ENCODE assay signal across 17 cellular contexts in genomic region chr20:47585087-47585747, GRCh38.
DNase-seq lines count a peak whose midpoint lies in the region; ATAC-seq and TF ChIP-seq lines count a peak whose summit lies in the region.
"Had no signal": no experiment of that assay in that cellular context is flagged by ENCODE, and none has a peak within 500 bp of the region (broad histone marks: within the 10 kb centered on the region; RNA-seq: fewer than 3 reads in every experiment).

No MANE protein-coding gene starts in this region.

- peak; percentile 8 for DNase-seq in activated T-cell treated with anti-CD3 and anti-CD28 coated beads, Interleukin-2, amount 50 U/mL, for 24 hours
- no peak for DNase-seq in activated T-cell treated with anti-CD3 and anti-CD28 coated beads, Interleukin-2, amount 50 U/mL, for 48 hours
- DNase-seq in heart left ventricle (no peak), spleen (no peak), SHP77 (lab: John Stamatoyannopoulos, UW) (no peak), NCI-H748 (lab: John Stamatoyannopoulos, UW; ENCODE audit: unreplicated experiment) (no peak)
- DNase-seq: activated CD4-positive, alpha-beta T cell treated with anti-CD3 and anti-CD28 coated beads, Interleukin-2, amount 50 U/mL, for 1 hour; amniotic stem cell; kidney; NCI-H2081; stimulated activated CD4-positive, alpha-beta T cell treated with anti-CD3 and anti-CD28 coated beads, Interleukin-12 subunit alpha, Interleukin-12 subunit beta, amount 100 ng/mL, for 4 hours; upper lobe of right lung had no signal

- H3K4me1 ChIP-seq in heart left ventricle (peaks cover 0 to 50% (median 26%) of the 10 kb centered on the region in 12 donors), spleen (peaks cover 9 to 90% (median 51%) of the 10 kb centered on the region in 6 donors)
- H3K4me1 ChIP-seq: upper lobe of right lung had no signal

- H3K9me2 ChIP-seq in SU-DHL-6 (replicated peaks; ENCODE audit: insufficient read depth, low read length), result no peaks in the 10 kb centered on the region

- H3K4me3 Mint-ChIP-seq in activated T-cell treated with anti-CD3 and anti-CD28 coated beads, Interleukin-2, amount 50 U/mL, for 24 hours, result no peak overlapping the region

- H3K4me1 Mint-ChIP-seq in activated T-cell treated with anti-CD3 and anti-CD28 coated beads, Interleukin-2, amount 50 U/mL, for 24 hours (ENCODE audit: low read depth), result peaks cover 47% of the 10 kb centered on the region

- no peaks in the 10 kb centered on the region for H3K9me3 Mint-ChIP-seq in activated T-cell treated with anti-CD3 and anti-CD28 coated beads, Interleukin-2, amount 50 U/mL, for 24 hours

- H3K36me3 ChIP-seq in SU-DHL-6 (ENCODE audit: low read length) (peaks cover 46% of the 10 kb centered on the region), heart left ventricle (peaks cover 0 to 33% (median 4%) of the 10 kb centered on the region in 9 donors), spleen (peaks cover 0 to 72% (median 12%) of the 10 kb centered on the region in 6 donors)

- H3K9me3 ChIP-seq in SU-DHL-6 (ENCODE audit: insufficient read depth, low read length) (no peaks in the 10 kb centered on the region), heart left ventricle (no peaks in the 10 kb centered on the region), spleen (no peaks in the 10 kb centered on the region)
- H3K9me3 ChIP-seq: neutrophil, upper lobe of right lung had no signal

- H3K79me2 ChIP-seq in SU-DHL-6 (ENCODE audit: insufficient read depth, low read length), result peaks cover 100% of the 10 kb centered on the region

- ATAC-seq in heart left ventricle (peak in 2 of 4 donors; percentile 32 to 38), HG03139 (IDR thresholded peaks at IDR 0.05; ENCODE audit: unreplicated experiment) (no peak)
- ATAC-seq: SK-N-SH treated with all-trans-retinoic acid at 6 μM for 48 hours, upper lobe of right lung had no signal

- no peak for TF ChIP-seq POLR2A in heart left ventricle (IDR thresholded peaks at IDR 0.05)
- no peak for TF ChIP-seq POLR2A in spleen (IDR thresholded peaks at IDR 0.05)

- H3K4me3 ChIP-seq in SU-DHL-6 (ENCODE audit: insufficient read depth, low read length, poor library complexity, severe bottlenecking) (no peak overlapping the region), heart left ventricle (peak overlapping the region in 1 of 12 donors; percentile 10), spleen (no peak overlapping the region)
- H3K4me3 ChIP-seq: upper lobe of right lung had no signal

- peaks cover 88% of the 10 kb centered on the region for H3F3A ChIP-seq in SU-DHL-6 (ENCODE audit: insufficient read depth)

- H3K36me3 Mint-ChIP-seq in activated T-cell treated with anti-CD3 and anti-CD28 coated beads, Interleukin-2, amount 50 U/mL, for 24 hours (ENCODE audit: low read depth), result peaks cover 87% of the 10 kb centered on the region

- WGBS in heart left ventricle, 4 donors, result 61 to 74% (median 69%) methylated on average over 10 of the region's 10 CpGs
- 67 to 75% (median 72%) methylated on average over 10 of the region's 10 CpGs for WGBS in spleen, 5 donors

- H3K27ac Mint-ChIP-seq in activated T-cell treated with anti-CD3 and anti-CD28 coated beads, Interleukin-2, amount 50 U/mL, for 24 hours, result peak overlapping the region; percentile 77

- no peak overlapping the region for H3K9ac ChIP-seq in SU-DHL-6 (ENCODE audit: low read length)
- H3K9ac ChIP-seq: KMS-11 had no signal

- TF ChIP-seq CTCF in SU-DHL-6 (IDR thresholded peaks at IDR 0.05; ENCODE audit: insufficient read depth, low read length, poor library complexity, severe bottlenecking) (no peak), heart left ventricle (IDR thresholded peaks at IDR 0.05) (no peak), spleen (IDR thresholded peaks at IDR 0.05 in 8 of 11, conservative IDR thresholded peaks at IDR 0.05 in 3 of 11) (no peak)

- H3K27ac ChIP-seq in SU-DHL-6 (ENCODE audit: low read depth, low read length) (peak overlapping the region; percentile 14; the same call in 1 of the 2 replicates), heart left ventricle (peak overlapping the region in 9 of 12 donors; percentile 7 to 70 (median 31)), spleen (peak overlapping the region; percentile 5 to 73 (median 52))
- H3K27ac ChIP-seq: KMS-11, neutrophil, upper lobe of right lung had no signal

- H3K27me3 Mint-ChIP-seq in activated T-cell treated with anti-CD3 and anti-CD28 coated beads, Interleukin-2, amount 50 U/mL, for 24 hours, result no peaks in the 10 kb centered on the region

- H2AFZ ChIP-seq in SU-DHL-6 (ENCODE audit: low read depth, low read length, severe bottlenecking), result no peak overlapping the region

- no peak overlapping the region for H3K4me2 ChIP-seq in SU-DHL-6 (ENCODE audit: low read depth, low read length, poor library complexity, severe bottlenecking)
- H3K4me2 ChIP-seq: KMS-11 had no signal

- H3K27me3 ChIP-seq in SU-DHL-6 (ENCODE audit: low read length), result no peaks in the 10 kb centered on the region
- no peaks in the 10 kb centered on the region for H3K27me3 ChIP-seq in heart left ventricle
- no peaks in the 10 kb centered on the region for H3K27me3 ChIP-seq in spleen (replicated peaks in 1 of 7)
- H3K27me3 ChIP-seq: neutrophil, upper lobe of right lung had no signal

- intact Hi-C loops in heart left ventricle (cut with DNase I), result no loop called here
- intact Hi-C loops in spleen (cut with DNase I; ENCODE audit: low total_unique reads), result no loop called here

- peaks cover 72% of the 10 kb centered on the region for H4K20me1 ChIP-seq in SU-DHL-6 (ENCODE audit: low read depth, low read length)
